Comparison of ENCODE assay signal across 7 cellular contexts in genomic region chr2:223957092-223957851, GRCh38. TPM values are rescaled to one million over a fixed set of nuclear protein-coding genes. Genes with fewer than 3 reads are reported as not detected.
DNase-seq lines count a peak whose midpoint lies in the region; ATAC-seq, FAIRE-seq and TF ChIP-seq lines count a peak whose summit lies in the region.

MRPL44 (plus strand) TSS chr2:223957463; CDS start chr2:223957473, 10 bp downstream.

- no peaks in the 10 kb centered on the region for H3K9me3 ChIP-seq in body of pancreas
- H3K9me3 ChIP-seq in sigmoid colon, result no peaks in the 10 kb centered on the region

- H3K27me3 ChIP-seq in body of pancreas (no peaks in the 10 kb centered on the region), sigmoid colon (no peaks in the 10 kb centered on the region)

- DNase-seq in NCI-H2107 treated with DMSO at 0.1 percent for 48 hours (lab: John Stamatoyannopoulos, UW; ENCODE audit: unreplicated experiment) (peak; percentile 82), body of pancreas (peak; percentile 96 to 98 (median 97)), iPS DF 19.7 (ENCODE audit: low read depth, low spot score) (peak; percentile 69), sigmoid colon (peak; percentile 98)

- no peaks in the 10 kb centered on the region for H3K36me3 ChIP-seq in body of pancreas (replicated peaks in 1 of 2; ENCODE audit: insufficient read depth in 1 of 2, low read depth in 2 of 2)
- H3K36me3 ChIP-seq in sigmoid colon, result peaks cover 0 to 13% (median 0%) of the 10 kb centered on the region in 4 donors

- peak in 2 of 3 donors; percentile 79 to 83 for TF ChIP-seq POLR2A in body of pancreas (IDR thresholded peaks at IDR 0.05)
- TF ChIP-seq POLR2A in sigmoid colon (IDR thresholded peaks at IDR 0.05), result peak; percentile 30 to 38

- peak in 1 of 4 donors; percentile 47 for TF ChIP-seq EP300 in sigmoid colon (IDR thresholded peaks at IDR 0.05)

- peak in 4 of 7 experiments; percentile 12 to 27 (median 24) for TF ChIP-seq CTCF in body of pancreas (IDR thresholded peaks at IDR 0.05)
- TF ChIP-seq CTCF in sigmoid colon (IDR thresholded peaks at IDR 0.05), result no peak

- FAIRE-seq in TTC549 (lab: Jason Lieb, UNC), result peak; percentile 85

- H3K27ac ChIP-seq in body of pancreas (peak within 1 kb of the TSS; percentile 53 to 88 (median 64)), sigmoid colon (peak within 1 kb of the TSS; percentile 83 to 89 (median 86))

- 0% methylated on average over 31 to 65 of the region's 65 CpGs for WGBS in body of pancreas, 2 donors
- WGBS in sigmoid colon, 2 donors, result 0% methylated on average over 65 of the region's 65 CpGs

- peak within 1 kb of the TSS; percentile 51 to 91 for H3K4me3 ChIP-seq in body of pancreas
- H3K4me3 ChIP-seq in sigmoid colon, result peak within 1 kb of the TSS; percentile 83 to 94 (median 84)

- intact Hi-C loops in body of pancreas (cut with DNase I) (no loop called here), sigmoid colon (cut with DNase I) (loop anchor here (10.0 kb wide), 1 partner anchor 628 kb away; the partner anchor contains the start of gene CUL3)

- ATAC-seq in GM18519 (IDR thresholded peaks at IDR 0.05; ENCODE audit: low FRiP score, unreplicated experiment), result peak; percentile 88
- ATAC-seq in HG03060 (IDR thresholded peaks at IDR 0.05; ENCODE audit: low read depth, unreplicated experiment), result peak; percentile 55
- ATAC-seq in body of pancreas, result peak; percentile 100

- H3K4me1 ChIP-seq in body of pancreas (peaks cover 49% of the 10 kb centered on the region), sigmoid colon (peaks cover 0 to 53% (median 47%) of the 10 kb centered on the region in 4 donors)

RNA-seq across cellular contexts. Expression of gene MRPL44, which starts in this region (rescaled TPM):
- total RNA-seq in body of pancreas (10 to 100 TPM; 11.5 to 21.0 TPM), sigmoid colon (10 to 100 TPM; 14.9 to 22.8 (median 20.4) TPM)
- polyA plus RNA-seq in sigmoid colon, result 10 to 100 TPM; 35.4 to 51.3 (median 38.2) TPM

Comparison
In these comparisons a context has a peak if more than half of its experiments do, and no peak if none do; other contexts are left out.
1. Peak in every context shown above with its lines: DNase-seq, ATAC-seq, H3K4me3 ChIP-seq and H3K27ac ChIP-seq.
2. CTCF ChIP-seq: peak in body of pancreas (4 of 7); none in sigmoid colon (0 of 4).